In the genomic region with DNA sequence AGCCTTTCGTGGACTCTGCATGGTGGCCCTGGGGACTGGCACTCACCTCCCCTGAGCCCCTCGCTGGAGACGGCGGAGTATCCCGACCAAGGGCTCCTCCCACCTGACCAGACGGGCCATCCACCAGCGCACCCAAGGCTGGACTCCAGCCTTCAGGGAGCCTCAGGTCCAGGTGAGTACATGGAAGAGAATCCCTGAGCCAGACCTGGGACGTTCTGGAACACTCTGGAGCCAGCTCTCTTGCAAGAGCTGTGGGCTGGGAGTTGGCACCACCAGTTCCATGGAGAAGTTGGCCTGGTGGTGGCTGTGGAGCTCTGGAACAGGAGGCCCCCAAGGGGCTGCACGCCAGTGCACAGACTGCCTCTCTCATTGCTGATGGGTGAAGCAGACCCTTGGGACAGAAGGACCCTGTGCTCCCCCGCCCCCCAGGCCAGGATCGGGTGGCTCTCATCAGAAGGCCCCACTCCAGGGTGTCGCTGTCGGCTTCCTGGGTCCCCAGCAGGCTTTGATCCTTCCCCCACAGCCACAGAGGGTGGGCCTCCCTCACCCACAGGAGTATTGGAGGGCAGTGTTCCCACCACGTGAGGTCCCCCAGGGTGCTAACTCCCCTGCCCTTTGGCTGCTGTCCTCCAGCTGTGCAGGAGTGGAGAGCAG, we compare ENCODE assay signal across 30 cellular contexts.
A peak's percentile ranks its signal among the peaks of the same experiment; 100 is the strongest.
DNase-seq lines count a peak whose midpoint lies in the region; ATAC-seq, FAIRE-seq and TF ChIP-seq lines count a peak whose summit lies in the region.
"Had no signal": no experiment of that assay in that cellular context is flagged by ENCODE, and none has a peak within 500 bp of the region (broad histone marks: within the 10 kb centered on the region; RNA-seq: fewer than 3 reads in every experiment).

No MANE protein-coding gene starts in this region.

- no peak for TF ChIP-seq EP300 in upper lobe of left lung (IDR thresholded peaks at IDR 0.05)

- H3K9me3 ChIP-seq in right atrium auricular region (no peaks in the 10 kb centered on the region), right cardiac atrium (ENCODE audit: control insufficient read depth, low read length) (no peaks in the 10 kb centered on the region), endodermal cell (ENCODE audit: control insufficient read depth, low read length) (no peaks in the 10 kb centered on the region), upper lobe of left lung (no peaks in the 10 kb centered on the region)
- H3K9me3 ChIP-seq in CD8-positive, alpha-beta memory T cell (ENCODE audit: low read length): no peaks in the 10 kb centered on the region

- DNase-seq in right atrium auricular region (ENCODE audit: low spot score) (peak; percentile 38), right cardiac atrium (no peak), endodermal cell (peak; percentile 32), osteocyte (ENCODE audit: extremely low spot score, unreplicated experiment) (peak; percentile 78), upper lobe of left lung (peak; percentile 19 to 52), GM12891 (ENCODE audit: insufficient read length, low spot score) (no peak)
- no peak for DNase-seq in CD8-positive, alpha-beta memory T cell
- no peak for DNase-seq in stimulated activated CD4-positive, alpha-beta T cell treated with anti-CD3 and anti-CD28 coated beads, Interleukin-2, amount 100 ng/mL, for 24 hours
- DNase-seq: activated CD4-positive, alpha-beta T cell treated with anti-CD3 and anti-CD28 coated beads for 1 hour; activated CD8-positive, alpha-beta T cell treated with anti-CD3 and anti-CD28 coated beads for 36 hours; activated gamma-delta T cell; activated naive CD8-positive, alpha-beta T cell treated with anti-CD3 and anti-CD28 coated beads for 36 hours; anterior cingulate cortex; CD4-positive, CD25-positive, alpha-beta regulatory T cell; cortex of kidney; foreskin melanocyte; mammary epithelial cell; MV-4-11; NCI-H1436; NCI-H2081 treated with DMSO at 0.1 percent for 48 hours; NCI-H446; NCI-H774; SHP77 treated with DMSO at 0.1 percent for 48 hours; stimulated activated CD4-positive, alpha-beta T cell treated with anti-CD3 and anti-CD28 coated beads, Interleukin-15, amount 100 ng/mL, for 24 hours; stimulated activated naive B cell treated with anti-CD40 and anti-IgM and Interleukin-4, amounts not matched to agents 10 μg/mL and 1 μg/mL and 100 μg/mL, for 72 hours had no signal

- TF ChIP-seq POLR2A in upper lobe of left lung (IDR thresholded peaks at IDR 0.05) (no peak), GM12891 (IDR thresholded peaks at IDR 0.05; ENCODE audit: low read depth, low read length) (no peak)

- H3K36me3 Mint-ChIP-seq in endodermal cell (ENCODE audit: low read depth): peaks cover 6% of the 10 kb centered on the region
- H3K36me3 Mint-ChIP-seq in osteocyte (ENCODE audit: unreplicated experiment): peaks cover 2% of the 10 kb centered on the region
- H3K36me3 Mint-ChIP-seq in CD8-positive, alpha-beta memory T cell: peaks cover 14 to 44% (median 24%) of the 10 kb centered on the region in 3 donors

- H3K27me3 ChIP-seq in right atrium auricular region (no peaks in the 10 kb centered on the region), right cardiac atrium (ENCODE audit: control insufficient read depth, insufficient read depth) (no peaks in the 10 kb centered on the region), endodermal cell (ENCODE audit: control insufficient read depth, insufficient read depth, low read length, poor library complexity, severe bottlenecking) (no peaks in the 10 kb centered on the region), upper lobe of left lung (no peaks in the 10 kb centered on the region)
- no peaks in the 10 kb centered on the region for H3K27me3 ChIP-seq in CD8-positive, alpha-beta memory T cell (ENCODE audit: insufficient read depth, low read length, poor library complexity, severe bottlenecking)

- TF ChIP-seq CTCF in right atrium auricular region (IDR thresholded peaks at IDR 0.05): no peak
- TF ChIP-seq CTCF in endodermal cell (conservative IDR thresholded peaks at IDR 0.05): no peak
- no peak for TF ChIP-seq CTCF in osteocyte (IDR thresholded peaks at IDR 0.05)
- TF ChIP-seq CTCF in upper lobe of left lung (IDR thresholded peaks at IDR 0.05): no peak

- H3K4me1 Mint-ChIP-seq in endodermal cell: no peaks in the 10 kb centered on the region
- H3K4me1 Mint-ChIP-seq in osteocyte (ENCODE audit: unreplicated experiment): no peaks in the 10 kb centered on the region
- no peaks in the 10 kb centered on the region for H3K4me1 Mint-ChIP-seq in CD8-positive, alpha-beta memory T cell
- H3K4me1 Mint-ChIP-seq: activated naive CD8-positive, alpha-beta T cell treated with anti-CD3 and anti-CD28 coated beads for 36 hours; neural crest cell; stimulated activated naive B cell treated with anti-CD40 and anti-IgM and Interleukin-4, amounts not matched to agents 10 μg/mL and 1 μg/mL and 100 μg/mL, for 72 hours had no signal

- no peaks in the 10 kb centered on the region for H3K4me1 ChIP-seq in right atrium auricular region
- no peaks in the 10 kb centered on the region for H3K4me1 ChIP-seq in right cardiac atrium (ENCODE audit: control insufficient read depth, insufficient read depth, low read length)
- H3K4me1 ChIP-seq in endodermal cell (ENCODE audit: control insufficient read depth, insufficient read depth, low read length): no peaks in the 10 kb centered on the region
- H3K4me1 ChIP-seq in upper lobe of left lung: no peaks in the 10 kb centered on the region
- H3K4me1 ChIP-seq in CD8-positive, alpha-beta memory T cell (ENCODE audit: insufficient read depth, low read length): no peaks in the 10 kb centered on the region

- H3K27me3 Mint-ChIP-seq in endodermal cell (ENCODE audit: insufficient read depth) (no peaks in the 10 kb centered on the region), osteocyte (ENCODE audit: unreplicated experiment) (no peaks in the 10 kb centered on the region)
- H3K27me3 Mint-ChIP-seq in CD8-positive, alpha-beta memory T cell: no peaks in the 10 kb centered on the region
- H3K27me3 Mint-ChIP-seq: activated CD8-positive, alpha-beta T cell treated with anti-CD3 and anti-CD28 coated beads for 36 hours; activated naive CD8-positive, alpha-beta T cell treated with anti-CD3 and anti-CD28 coated beads for 36 hours; CD4-positive, CD25-positive, alpha-beta regulatory T cell; stimulated activated naive B cell treated with anti-CD40 and anti-IgM and Interleukin-4, amounts not matched to agents 10 μg/mL and 1 μg/mL and 100 μg/mL, for 72 hours had no signal

- no peak overlapping the region for H3K9ac ChIP-seq in endodermal cell (ENCODE audit: extremely low read depth, low read length, poor library complexity, severe bottlenecking)

- H3K36me3 ChIP-seq in right atrium auricular region (no peaks in the 10 kb centered on the region), endodermal cell (ENCODE audit: control insufficient read depth, insufficient read depth, low read length) (no peaks in the 10 kb centered on the region), upper lobe of left lung (peaks cover 0 to 1% (median 0%) of the 10 kb centered on the region in 4 donors)
- no peaks in the 10 kb centered on the region for H3K36me3 ChIP-seq in CD8-positive, alpha-beta memory T cell (ENCODE audit: insufficient read depth, low read length)

- H3K4me3 ChIP-seq in right atrium auricular region (no peak overlapping the region), right cardiac atrium (ENCODE audit: low read length) (no peak overlapping the region), endodermal cell (ENCODE audit: low read length) (no peak overlapping the region), upper lobe of left lung (no peak overlapping the region)
- H3K4me3 ChIP-seq in CD8-positive, alpha-beta memory T cell (ENCODE audit: low read length): no peak overlapping the region

- H3K27ac Mint-ChIP-seq in endodermal cell (no peak overlapping the region), osteocyte (ENCODE audit: unreplicated experiment) (no peak overlapping the region)
- H3K27ac Mint-ChIP-seq in CD8-positive, alpha-beta memory T cell: no peak overlapping the region
- H3K27ac Mint-ChIP-seq: activated CD8-positive, alpha-beta T cell treated with anti-CD3 and anti-CD28 coated beads for 36 hours; activated naive CD8-positive, alpha-beta T cell treated with anti-CD3 and anti-CD28 coated beads for 36 hours; CD4-positive, CD25-positive, alpha-beta regulatory T cell; stimulated activated naive B cell treated with anti-CD40 and anti-IgM and Interleukin-4, amounts not matched to agents 10 μg/mL and 1 μg/mL and 100 μg/mL, for 72 hours had no signal

- intact Hi-C loops in right cardiac atrium (cut with DNase I): no loop called here

- POLR2A ChIA-PET in CD8-positive, alpha-beta memory T cell (lab: Charles Lee): no interaction called here

- CTCF ChIA-PET in CD8-positive, alpha-beta memory T cell (lab: Charles Lee): no interaction called here

- no peak for FAIRE-seq in GM12891 (lab: Jason Lieb, UNC)
- FAIRE-seq: A204.1, bronchial epithelial cell, D721Med, RCC 7860 had no signal

- 87% methylated on average over 14 of the region's 14 CpGs for WGBS in right cardiac atrium
- 95% methylated on average over 7 to 14 of the region's 14 CpGs for WGBS in endodermal cell (ENCODE audit: insufficient coverage in 1 of 2, insufficient read length in 1 of 2), 2 experiments
- WGBS in upper lobe of left lung, 2 donors: 74 to 87% methylated on average over 2 to 14 of the region's 14 CpGs

- ATAC-seq in right cardiac atrium (no peak), upper lobe of left lung (ENCODE audit: low FRiP score in 2 of 2) (no peak)
- ATAC-seq: activated CD8-positive, alpha-beta T cell treated with anti-CD3 and anti-CD28 coated beads for 36 hours; stimulated activated naive B cell treated with anti-CD40 and anti-IgM and Interleukin-4, amounts not matched to agents 10 μg/mL and 1 μg/mL and 100 μg/mL, for 72 hours had no signal

- H3K27ac ChIP-seq in right atrium auricular region (no peak overlapping the region), right cardiac atrium (ENCODE audit: low read length) (no peak overlapping the region), endodermal cell (ENCODE audit: low read depth, low read length) (no peak overlapping the region), upper lobe of left lung (no peak overlapping the region)
- no peak overlapping the region for H3K27ac ChIP-seq in CD8-positive, alpha-beta memory T cell (ENCODE audit: low read depth, low read length)

- H3K4me3 Mint-ChIP-seq in endodermal cell (no peak overlapping the region), osteocyte (ENCODE audit: unreplicated experiment) (no peak overlapping the region)
- no peak overlapping the region for H3K4me3 Mint-ChIP-seq in CD8-positive, alpha-beta memory T cell
- H3K4me3 Mint-ChIP-seq: activated CD8-positive, alpha-beta T cell treated with anti-CD3 and anti-CD28 coated beads for 36 hours; activated naive CD8-positive, alpha-beta T cell treated with anti-CD3 and anti-CD28 coated beads for 36 hours; CD4-positive, CD25-positive, alpha-beta regulatory T cell; neural crest cell; stimulated activated naive B cell treated with anti-CD40 and anti-IgM and Interleukin-4, amounts not matched to agents 10 μg/mL and 1 μg/mL and 100 μg/mL, for 72 hours had no signal

- H3K9me3 Mint-ChIP-seq in endodermal cell (no peaks in the 10 kb centered on the region), osteocyte (ENCODE audit: unreplicated experiment) (peaks cover 25% of the 10 kb centered on the region)
- peaks cover 5 to 53% (median 33%) of the 10 kb centered on the region in 5 donors for H3K9me3 Mint-ChIP-seq in CD8-positive, alpha-beta memory T cell
- H3K9me3 Mint-ChIP-seq: neural crest cell had no signal

TF ChIP-seq in GM12891, 5 proteins besides CTCF, POLR2A, EP300 and RAD21 (continues in another document):
- TF ChIP-seq POU2F2 (IDR thresholded peaks at IDR 0.05; ENCODE audit: low read depth, low read length): no peak

Comparison
In these comparisons a context has a peak if more than half of its experiments do, and no peak if none do; other contexts are left out.
1. DNase-seq: peak in right atrium auricular region (single experiment), endodermal cell (single experiment), osteocyte (single experiment) and upper lobe of left lung (2 of 2); none in right cardiac atrium (0 of 3), CD8-positive, alpha-beta memory T cell (0 of 5), stimulated activated CD4-positive, alpha-beta T cell treated with anti-CD3 and anti-CD28 coated beads, Interleukin-2, amount 100 ng/mL, for 24 hours (0 of 2) and GM12891 (single experiment).